Comparison of ENCODE assay signal across 8 cellular contexts in genomic region chr1:173824315-173825081, GRCh38. TPM values are rescaled to one million over a fixed set of nuclear protein-coding genes. Genes with fewer than 3 reads are reported as not detected.
DNase-seq lines count a peak whose midpoint lies in the region; ATAC-seq, FAIRE-seq and TF ChIP-seq lines count a peak whose summit lies in the region.

TSS of gene CENPL (minus strand) at chr1:173824883. CDS start at chr1:173811299, 13,584 bp downstream.
A gene with protein sequence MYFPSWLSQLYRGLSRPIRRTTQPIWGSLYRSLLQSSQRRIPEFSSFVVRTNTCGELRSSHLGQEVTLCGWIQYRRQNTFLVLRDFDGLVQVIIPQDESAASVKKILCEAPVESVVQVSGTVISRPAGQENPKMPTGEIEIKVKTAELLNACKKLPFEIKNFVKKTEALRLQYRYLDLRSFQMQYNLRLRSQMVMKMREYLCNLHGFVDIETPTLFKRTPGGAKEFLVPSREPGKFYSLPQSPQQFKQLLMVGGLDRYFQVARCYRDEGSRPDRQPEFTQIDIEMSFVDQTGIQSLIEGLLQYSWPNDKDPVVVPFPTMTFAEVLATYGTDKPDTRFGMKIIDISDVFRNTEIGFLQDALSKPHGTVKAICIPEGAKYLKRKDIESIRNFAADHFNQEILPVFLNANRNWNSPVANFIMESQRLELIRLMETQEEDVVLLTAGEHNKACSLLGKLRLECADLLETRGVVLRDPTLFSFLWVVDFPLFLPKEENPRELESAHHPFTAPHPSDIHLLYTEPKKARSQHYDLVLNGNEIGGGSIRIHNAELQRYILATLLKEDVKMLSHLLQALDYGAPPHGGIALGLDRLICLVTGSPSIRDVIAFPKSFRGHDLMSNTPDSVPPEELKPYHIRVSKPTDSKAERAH (plus strand): TSS chr1:173824673. CDS start chr1:173825230, 557 bp downstream.

- POLR2A ChIA-PET in OCI-LY7 (lab: Charles Lee), result interaction anchor here (0.6 to 2.1 kb wide), 13 partner anchors 9 to 408 kb away, joined by 3 to 11 read pairs (median 4); partner anchors contain the start of genes GAS5 and ZBTB37

- peak within 1 kb of the TSS; percentile 98 for H3K4me3 Mint-ChIP-seq in endothelial cell (ENCODE audit: unreplicated experiment)

- H3K4me2 ChIP-seq in OCI-LY7 (ENCODE audit: low read length), result peak within 1 kb of the TSS; percentile 87

- intact Hi-C loops in OCI-LY7 (cut with micrococcal nuclease; ENCODE audit: unreplicated experiment), result loop anchor here (1.0 to 10.0 kb wide), 7 partner anchors 44 to 1080 kb away; partner anchors contain the start of genes KLHL20 and ZBTB37

- no peaks in the 10 kb centered on the region for H3K36me3 Mint-ChIP-seq in endothelial cell (ENCODE audit: low read depth, unreplicated experiment)

- peaks cover 8% of the 10 kb centered on the region; the same call in 1 of the 2 replicates for H4K20me1 ChIP-seq in OCI-LY7 (ENCODE audit: insufficient read depth, low read length)

- peak within 1 kb of the TSS; percentile 97 for H3K4me3 ChIP-seq in OCI-LY7 (ENCODE audit: low read depth, low read length, poor library complexity, severe bottlenecking)

- DNase-seq in D721Med (ENCODE audit: insufficient read length, low spot score) (peak; percentile 75), HuH-7.5 (ENCODE audit: low spot score) (peak; percentile 60), OCI-LY7 (ENCODE audit: low spot score) (peak; percentile 98), activated T-cell treated with anti-CD3 and anti-CD28 coated beads for 1 hour (ENCODE audit: low read depth) (peak; percentile 79), endothelial cell (ENCODE audit: low spot score) (peak; percentile 84), midbrain (lab: John Stamatoyannopoulos, UW) (peak; percentile 98)
- DNase-seq in stimulated activated CD8-positive, alpha-beta memory T cell treated with anti-CD3 and anti-CD28 coated beads, Interleukin-2, amount 100 ng/mL, for 1 hour (ENCODE audit: low read depth in 2 of 2), result peak; percentile 75 to 83

- TF ChIP-seq CTCF in D721Med (IDR thresholded peaks at IDR 0.05; ENCODE audit: insufficient read depth, missing control alignments) (no peak), OCI-LY7 (conservative IDR thresholded peaks at IDR 0.05; ENCODE audit: low read length) (no peak), endothelial cell (IDR thresholded peaks at IDR 0.05; ENCODE audit: unreplicated experiment) (no peak)

- no peaks in the 10 kb centered on the region for H3K9me3 ChIP-seq in OCI-LY7 (ENCODE audit: low read length)

- ATAC-seq in GM21526 (IDR thresholded peaks at IDR 0.05; ENCODE audit: low FRiP score, unreplicated experiment), result peak; percentile 83

- BruUV-seq in OCI-LY7 (replicated peaks; lab: Mats Ljungman, UMichigan), result TSS peak; percentile 93

- H3K36me3 ChIP-seq in OCI-LY7 (ENCODE audit: insufficient read depth, low read length), result peaks cover 53% of the 10 kb centered on the region

- H3K27me3 Mint-ChIP-seq in endothelial cell (ENCODE audit: unreplicated experiment), result peaks cover 7% of the 10 kb centered on the region

- peak; percentile 67 for FAIRE-seq in D721Med (lab: Jason Lieb, UNC)

- H3K9me3 Mint-ChIP-seq in endothelial cell (ENCODE audit: unreplicated experiment), result no peaks in the 10 kb centered on the region

- H3K4me1 ChIP-seq in OCI-LY7 (ENCODE audit: insufficient read depth, low read length, poor library complexity, severe bottlenecking), result peaks cover 56% of the 10 kb centered on the region

- peak within 1 kb of the TSS; percentile 93 for H3K27ac ChIP-seq in OCI-LY7 (ENCODE audit: low read depth, low read length, poor library complexity, severe bottlenecking)

- H3K9me2 ChIP-seq in OCI-LY7 (ENCODE audit: insufficient read depth, low read length), result no peaks in the 10 kb centered on the region

- H3K4me1 Mint-ChIP-seq in endothelial cell (ENCODE audit: unreplicated experiment), result peaks cover 20% of the 10 kb centered on the region

- peaks cover 83% of the 10 kb centered on the region for H3K79me2 ChIP-seq in OCI-LY7 (ENCODE audit: insufficient read depth, low read depth, low read length)

- H2AFZ ChIP-seq in OCI-LY7 (ENCODE audit: low read length), result peak within 1 kb of the TSS; percentile 74

- peak within 1 kb of the TSS; percentile 98 for H3K27ac Mint-ChIP-seq in endothelial cell (ENCODE audit: unreplicated experiment)

- CTCF ChIA-PET in OCI-LY7 (lab: Charles Lee; ENCODE audit: unreplicated experiment), result interaction anchor here (0.5 kb wide), 1 partner anchor 77 kb away, joined by 3 read pairs; no protein-coding TSS in a partner anchor

RNA-seq across cellular contexts. Expression of gene CENPL, which starts in this region (rescaled TPM):
- 25.4 and 47.0 TPM in 2 replicates for total RNA-seq in OCI-LY7 (2014; rRNA removed; shearing (Covaris generic))
- total RNA-seq in OCI-LY7 (2022), result 36.1 and 39.3 TPM in 2 replicates
- total RNA-seq in endothelial cell (ENCODE audit: unreplicated experiment), result 6.6 TPM

RNA-seq across cellular contexts. Expression of the second gene that starts in this region (rescaled TPM):
- 42.4 and 45.6 TPM in 2 replicates for total RNA-seq in OCI-LY7 (2014; rRNA removed; shearing (Covaris generic))
- total RNA-seq in OCI-LY7 (2022) (70.8 and 74.8 TPM in 2 replicates), endothelial cell (ENCODE audit: unreplicated experiment) (18.7 TPM)

Comparison
In these comparisons a context has a peak if more than half of its experiments do, and no peak if none do; other contexts are left out.
1. Peak in every context shown above with its lines: DNase-seq, ATAC-seq, H3K4me3 ChIP-seq and H3K27ac ChIP-seq.